22 cellular contexts compared by ENCODE assay signal in genomic region chr2:66684289-66684688, GRCh38.
A peak's percentile ranks its signal among the peaks of the same experiment; 100 is the strongest.
DNase-seq lines count a peak whose midpoint lies in the region; ATAC-seq and TF ChIP-seq lines count a peak whose summit lies in the region.
"Had no signal": no experiment of that assay in that cellular context is flagged by ENCODE, and none has a peak within 500 bp of the region (broad histone marks: within the 10 kb centered on the region; RNA-seq: fewer than 3 reads in every experiment).

No MANE protein-coding gene starts in this region.

- H4K91ac ChIP-seq in IMR-90 (ENCODE audit: insufficient read depth, low read depth, low read length) = no peak overlapping the region

- H3K27me3 ChIP-seq in IMR-90 (ENCODE audit: control insufficient read depth, insufficient read depth, low read length) = no peaks in the 10 kb centered on the region
- no peaks in the 10 kb centered on the region; the same call in 1 of the 2 replicates for H3K27me3 ChIP-seq in Caco-2 (replicated peaks; ENCODE audit: control insufficient read depth, insufficient read depth, low read length)

- no peak overlapping the region for H3K4me3 Mint-ChIP-seq in nephron
- H3K4me3 Mint-ChIP-seq in activated naive CD4-positive, alpha-beta T cell treated with anti-CD3 and anti-CD28 coated beads for 36 hours = no peak overlapping the region
- H3K4me3 Mint-ChIP-seq in Caco-2 (ENCODE audit: unreplicated experiment) = no peak overlapping the region
- H3K4me3 Mint-ChIP-seq: CD4-positive, alpha-beta memory T cell had no signal

- no peak overlapping the region for H2AFZ ChIP-seq in IMR-90 (replicated peaks; ENCODE audit: low read length, poor library complexity)

- H3K4me3 ChIP-seq in IMR-90 (ENCODE audit: insufficient read depth, low read depth, low read length) = no peak overlapping the region
- no peak overlapping the region for H3K4me3 ChIP-seq in epithelial cell of esophagus (ENCODE audit: low read length)
- no peak overlapping the region for H3K4me3 ChIP-seq in Caco-2 (ENCODE audit: low read depth, low read length)
- H3K4me3 ChIP-seq: A549 had no signal

- no peak overlapping the region for H3K4me2 ChIP-seq in IMR-90 (ENCODE audit: low read depth, low read length)
- H3K4me2 ChIP-seq: A549 had no signal

- H3K4me1 ChIP-seq in IMR-90 (ENCODE audit: control insufficient read depth, insufficient read depth, low read length) (peaks cover 2% of the 10 kb centered on the region), Caco-2 (no peaks in the 10 kb centered on the region)
- H3K4me1 ChIP-seq: A549 had no signal

- H2AK5ac ChIP-seq in IMR-90 (ENCODE audit: low read depth, low read length) = no peak overlapping the region

- no peak overlapping the region for H3K56ac ChIP-seq in IMR-90 (ENCODE audit: extremely low read depth, insufficient read depth, low read length)

- no peak overlapping the region for H4K8ac ChIP-seq in IMR-90 (ENCODE audit: low read depth in 2 of 2, low read length in 2 of 2)

- H3K4me1 Mint-ChIP-seq in nephron = peaks cover 75% of the 10 kb centered on the region
- H3K4me1 Mint-ChIP-seq in activated naive CD4-positive, alpha-beta T cell treated with anti-CD3 and anti-CD28 coated beads for 36 hours (ENCODE audit: low read depth) = no peaks in the 10 kb centered on the region
- peaks cover 7% of the 10 kb centered on the region for H3K4me1 Mint-ChIP-seq in Caco-2 (ENCODE audit: low read depth, unreplicated experiment)
- H3K4me1 Mint-ChIP-seq: CD4-positive, alpha-beta memory T cell had no signal

- H3K9me1 ChIP-seq in IMR-90 (ENCODE audit: insufficient read depth, low read length) = no peaks in the 10 kb centered on the region

- POLR2A ChIA-PET in IMR-90 (lab: Charles Lee; ENCODE audit: unreplicated experiment) = no interaction called here
- POLR2A ChIA-PET in RWPE1 (lab: Yijun Ruan, JAX; ENCODE audit: low non-redundant PET) = no interaction called here
- POLR2A ChIA-PET in Caco-2 (lab: Charles Lee) = no interaction called here

- dilution Hi-C loops in IMR-90 (cut with HindIII; ENCODE audit: low sequenced_read_pairs, unreplicated experiment) = no loop called here

- BruUV-seq in IMR-90 (replicated peaks; lab: Mats Ljungman, UMichigan) = no TSS peak
- no TSS peak for BruUV-seq in Caco-2 (replicated peaks; lab: Mats Ljungman, UMichigan)

- no peaks in the 10 kb centered on the region for H3K9me3 ChIP-seq in IMR-90 (ENCODE audit: control insufficient read depth, insufficient read depth, low read length)
- H3K9me3 ChIP-seq in Caco-2 = no peaks in the 10 kb centered on the region
- H3K9me3 ChIP-seq: A549 had no signal

- H4K20me1 ChIP-seq in IMR-90 (ENCODE audit: insufficient read depth, low read length) = no peaks in the 10 kb centered on the region

- H2BK20ac ChIP-seq in IMR-90 (ENCODE audit: low read depth, low read length) = no peak overlapping the region

- H2BK120ac ChIP-seq in IMR-90 (ENCODE audit: low read depth, low read length) = no peak overlapping the region

- TF ChIP-seq CTCF in IMR-90 (conservative IDR thresholded peaks at IDR 0.05; ENCODE audit: low read depth, low read length) = no peak
- no peak for TF ChIP-seq CTCF in RWPE1 (conservative IDR thresholded peaks at IDR 0.05; ENCODE audit: low read depth)
- no peak for TF ChIP-seq CTCF in epithelial cell of esophagus (IDR thresholded peaks at IDR 0.05; ENCODE audit: insufficient read depth, low read depth, low read length, missing control alignments)
- no peak for TF ChIP-seq CTCF in nephron (IDR thresholded peaks at IDR 0.05; ENCODE audit: unreplicated experiment in 3 of 3)
- TF ChIP-seq CTCF in Caco-2 (IDR thresholded peaks at IDR 0.05; ENCODE audit: insufficient read depth in 1 of 2, low read depth in 1 of 2, low read length in 1 of 2, severe bottlenecking in 1 of 2, unreplicated experiment in 1 of 2) = no peak

- peak; percentile 47 for DNase-seq in IMR-90
- DNase-seq in RWPE1 (ENCODE audit: low spot score) = peak; percentile 34
- peak; percentile 81 for DNase-seq in epithelial cell of esophagus (ENCODE audit: low read depth)
- DNase-seq in GM03348 (ENCODE audit: low spot score) = no peak
- DNase-seq in activated naive CD4-positive, alpha-beta T cell treated with anti-CD3 and anti-CD28 coated beads for 36 hours = no peak
- DNase-seq in Caco-2 = no peak
- DNase-seq: C1 segment of cervical spinal cord; CD4-positive, alpha-beta memory T cell; COR-L47; GDM1; KBM-7; MM.1S; NCI-H1417 treated with DMSO at 0.1 percent for 48 hours; NCI-H1694 treated with DMSO at 0.1 percent for 48 hours; NCI-H2081 treated with DMSO at 0.1 percent for 48 hours; NCI-H2171; NCI-H345; RPMI8226; SHP77 treated with DMSO at 0.1 percent for 48 hours; T-helper 1 cell had no signal

- H3K27me3 Mint-ChIP-seq in nephron (ENCODE audit: low read depth) (peaks cover 4% of the 10 kb centered on the region), Caco-2 (ENCODE audit: insufficient read depth, unreplicated experiment) (peaks cover 2% of the 10 kb centered on the region)
- no peaks in the 10 kb centered on the region for H3K27me3 Mint-ChIP-seq in activated naive CD4-positive, alpha-beta T cell treated with anti-CD3 and anti-CD28 coated beads for 36 hours (ENCODE audit: low read depth)

- H2BK15ac ChIP-seq in IMR-90 (ENCODE audit: low read depth, low read length) = no peak overlapping the region

- no peak overlapping the region for H2AK9ac ChIP-seq in IMR-90 (replicated peaks; ENCODE audit: low read depth, low read length, poor library complexity)

- no peak for ATAC-seq in IMR-90 (ENCODE audit: low read depth)
- ATAC-seq: A549 had no signal

- no peaks in the 10 kb centered on the region for H3K36me3 ChIP-seq in IMR-90 (ENCODE audit: control insufficient read depth, insufficient read depth, low read length)
- H3K36me3 ChIP-seq in Caco-2 (ENCODE audit: control insufficient read depth, insufficient read depth, low read length) = no peaks in the 10 kb centered on the region

- no peak overlapping the region for H3K9ac ChIP-seq in IMR-90 (ENCODE audit: low read depth, low read length)

- in situ Hi-C loops in IMR-90 (cut with MboI; ENCODE audit: low sequenced_read_pairs) = no loop called here

- H3K18ac ChIP-seq in IMR-90 (ENCODE audit: low read depth, low read length) = no peak overlapping the region

- H3K9me3 Mint-ChIP-seq in nephron (no peaks in the 10 kb centered on the region), Caco-2 (ENCODE audit: unreplicated experiment) (no peaks in the 10 kb centered on the region)
- H3K9me3 Mint-ChIP-seq in activated naive CD4-positive, alpha-beta T cell treated with anti-CD3 and anti-CD28 coated beads for 36 hours = no peaks in the 10 kb centered on the region

- no peak overlapping the region for H4K5ac ChIP-seq in IMR-90 (ENCODE audit: low read depth, low read length)

- WGBS in IMR-90 (ENCODE audit: extremely low coverage in 2 of 2, insufficient read length in 1 of 2), 2 experiments = no CpG with 5 or more reads among the region's 2 CpGs

- peak overlapping the region; percentile 58 to 84 (median 83) for H3K27ac Mint-ChIP-seq in nephron
- H3K27ac Mint-ChIP-seq in activated naive CD4-positive, alpha-beta T cell treated with anti-CD3 and anti-CD28 coated beads for 36 hours = no peak overlapping the region
- no peak overlapping the region for H3K27ac Mint-ChIP-seq in Caco-2 (ENCODE audit: unreplicated experiment)
- H3K27ac Mint-ChIP-seq: CD4-positive, alpha-beta memory T cell had no signal

- no peaks in the 10 kb centered on the region for H3K79me1 ChIP-seq in IMR-90 (ENCODE audit: low read depth in 1 of 2, low read length in 2 of 2)

- H3K4ac ChIP-seq in IMR-90 (ENCODE audit: low read depth, low read length) = no peak overlapping the region; the same call in 1 of the 2 replicates

- CTCF ChIA-PET in IMR-90 (lab: Yijun Ruan, JAX) = no interaction called here
- CTCF ChIA-PET in RWPE1 (lab: Yijun Ruan, JAX) = no interaction called here
- CTCF ChIA-PET in activated naive CD4-positive, alpha-beta T cell treated with anti-CD3 and anti-CD28 coated beads for 36 hours (lab: Charles Lee) = no interaction called here
- CTCF ChIA-PET in Caco-2 (lab: Charles Lee) = no interaction called here

- H3K14ac ChIP-seq in IMR-90 (replicated peaks; ENCODE audit: low read depth, low read length) = no peak overlapping the region

- TF ChIP-seq RAD21 in IMR-90 (IDR thresholded peaks at IDR 0.05; ENCODE audit: low read length) = no peak

- no peak for TF ChIP-seq POLR2A in IMR-90 (IDR thresholded peaks at IDR 0.05; ENCODE audit: low read depth, low read length)

- H3K23ac ChIP-seq in IMR-90 (ENCODE audit: low read depth, low read length) = no peak overlapping the region

- intact Hi-C loops in IMR-90 (cut with micrococcal nuclease) (no loop called here), Caco-2 (cut with micrococcal nuclease; ENCODE audit: unreplicated experiment) (no loop called here)
- intact Hi-C loops in activated naive CD4-positive, alpha-beta T cell treated with anti-CD3 and anti-CD28 coated beads for 36 hours (cut with micrococcal nuclease) = no loop called here

- H3K27ac ChIP-seq in IMR-90 (ENCODE audit: insufficient read depth, low read length) = no peak overlapping the region
- H3K27ac ChIP-seq in RWPE1 = no peak overlapping the region
- H3K27ac ChIP-seq: A549 had no signal

- H2BK5ac ChIP-seq in IMR-90 (ENCODE audit: low read depth, low read length, poor library complexity, severe bottlenecking) = no peak overlapping the region

- no peaks in the 10 kb centered on the region for H3K36me3 Mint-ChIP-seq in nephron (ENCODE audit: low read depth)
- no peaks in the 10 kb centered on the region for H3K36me3 Mint-ChIP-seq in activated naive CD4-positive, alpha-beta T cell treated with anti-CD3 and anti-CD28 coated beads for 36 hours (ENCODE audit: low read depth)
- no peaks in the 10 kb centered on the region for H3K36me3 Mint-ChIP-seq in Caco-2 (ENCODE audit: insufficient read depth, unreplicated experiment)
- H3K36me3 Mint-ChIP-seq: CD4-positive, alpha-beta memory T cell had no signal

TF ChIP-seq in IMR-90, 13 proteins besides CTCF, POLR2A, EP300 and RAD21 (continues in another document):
- TF ChIP-seq CEBPB (IDR thresholded peaks at IDR 0.05; ENCODE audit: low read depth, low read length) = no peak
- no peak for TF ChIP-seq CHD1 (IDR thresholded peaks at IDR 0.05; ENCODE audit: low read depth, low read length)
- no peak for TF ChIP-seq FOS (IDR thresholded peaks at IDR 0.05; ENCODE audit: low read depth, low read length)
- TF ChIP-seq RFX5 (IDR thresholded peaks at IDR 0.05; ENCODE audit: low read depth, low read length) = no peak
- no peak for TF ChIP-seq ELK1 (IDR thresholded peaks at IDR 0.05; ENCODE audit: borderline replicate concordance, low read depth, low read length)

Comparison
In these comparisons a context has a peak if more than half of its experiments do, and no peak if none do; other contexts are left out.
1. DNase-seq: peak in IMR-90 (single experiment), RWPE1 (single experiment) and epithelial cell of esophagus (single experiment); none in GM03348 (single experiment), activated naive CD4-positive, alpha-beta T cell treated with anti-CD3 and anti-CD28 coated beads for 36 hours (single experiment) and Caco-2 (0 of 2).
2. H3K27ac Mint-ChIP-seq: peak in nephron (3 of 3); none in activated naive CD4-positive, alpha-beta T cell treated with anti-CD3 and anti-CD28 coated beads for 36 hours (single experiment) and Caco-2 (single experiment).